Comparison of ENCODE assay signal across 8 cellular contexts in genomic region chr20:25296094-25297093, GRCh38. TPM values are rescaled to one million over a fixed set of nuclear protein-coding genes. Genes with fewer than 3 reads are reported as not detected.
DNase-seq lines count a peak whose midpoint lies in the region; ATAC-seq lines count a peak whose summit lies in the region.

No MANE protein-coding gene starts in this region.

- DNase-seq in EL (peak; percentile 28), M059J (ENCODE audit: low read depth) (peak; percentile 52), astrocyte of the hippocampus (ENCODE audit: low read depth, low spot score) (peak; percentile 44), left colon (no peak)
- DNase-seq in activated CD8-positive, alpha-beta memory T cell treated with anti-CD3 and anti-CD28 coated beads for 24 hours: no peak

- peak overlapping the region; percentile 74 for H3K27ac ChIP-seq in temporal lobe (ENCODE audit: low read depth, low read length)

- ATAC-seq in GM19452 (IDR thresholded peaks at IDR 0.05; ENCODE audit: unreplicated experiment): peak; percentile 23
- peak; percentile 27 for ATAC-seq in left colon
- ATAC-seq in GM18861 (IDR thresholded peaks at IDR 0.05; ENCODE audit: unreplicated experiment): no peak

- intact Hi-C loops in left colon (cut with DNase I, micrococcal nuclease): loop anchor here in 1 of 2 donors (10.0 kb wide), 1 partner anchor 108 kb away; the partner anchor contains the start of gene GINS1

RNA-seq across cellular contexts. Expression of gene PYGB, which starts 48.5 kb away (rescaled TPM):
- total RNA-seq in M059J (2014; rRNA removed; shearing (Covaris generic)): 94.7 and 131 TPM in 2 replicates
- 100 to 1,000 TPM; 275 to 329 TPM for total RNA-seq in left colon
- 62.4 TPM for total RNA-seq in temporal lobe

Comparison
In these comparisons a context has a peak if more than half of its experiments do, and no peak if none do; other contexts are left out.
1. DNase-seq: peak in EL (single experiment), M059J (single experiment) and astrocyte of the hippocampus (single experiment); none in left colon (0 of 2) and activated CD8-positive, alpha-beta memory T cell treated with anti-CD3 and anti-CD28 coated beads for 24 hours (single experiment).